ENCODE assay signal across 8 cellular contexts in the genomic region with DNA sequence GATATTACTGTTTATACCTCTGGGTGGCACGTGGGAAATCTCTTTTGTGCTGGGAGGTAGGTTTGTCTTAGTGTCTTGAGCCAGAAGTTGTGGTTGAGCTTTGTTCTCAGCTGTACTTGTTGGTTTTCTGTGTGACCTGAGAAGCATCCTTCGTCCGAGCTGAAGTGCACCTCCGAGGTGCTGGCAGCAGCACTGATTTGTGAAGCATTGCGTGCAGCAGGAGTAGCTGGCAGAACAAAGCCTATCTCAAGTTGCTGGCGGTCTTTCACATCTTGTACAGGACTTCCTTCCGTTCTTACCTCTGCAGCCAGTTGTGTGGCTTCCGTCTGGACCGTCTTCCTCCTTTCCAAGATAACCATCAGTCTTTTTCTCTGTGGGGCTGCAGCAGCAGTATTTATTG. TPM values are rescaled to one million over a fixed set of nuclear protein-coding genes. Genes with fewer than 3 reads are reported as not detected.
DNase-seq lines count a peak whose midpoint lies in the region; ATAC-seq and TF ChIP-seq lines count a peak whose summit lies in the region.

No MANE protein-coding gene starts in this region.

- peak overlapping the region in 1 of 4 donors; percentile 1 for H3K4me3 ChIP-seq in esophagus muscularis mucosa
- peak overlapping the region in 3 of 8 donors; percentile 2 to 48 (median 6) for H3K4me3 ChIP-seq in spleen

- 26% methylated on average over 9 of the region's 9 CpGs for WGBS in esophagus muscularis mucosa
- WGBS in spleen, 5 donors: 6 to 13% (median 10%) methylated on average over 9 of the region's 9 CpGs

- TF ChIP-seq EP300 in esophagus muscularis mucosa (IDR thresholded peaks at IDR 0.05): no peak

- H3K36me3 ChIP-seq in esophagus muscularis mucosa (no peaks in the 10 kb centered on the region), spleen (peaks cover 0 to 11% (median 0%) of the 10 kb centered on the region in 6 donors)

- no peak for TF ChIP-seq POLR2A in esophagus muscularis mucosa (IDR thresholded peaks at IDR 0.05; ENCODE audit: low read depth)
- TF ChIP-seq POLR2A in spleen (IDR thresholded peaks at IDR 0.05): no peak

- TF ChIP-seq CTCF in VCaP (conservative IDR thresholded peaks at IDR 0.05) (no peak), esophagus muscularis mucosa (IDR thresholded peaks at IDR 0.05) (no peak), spleen (IDR thresholded peaks at IDR 0.05 in 8 of 11, conservative IDR thresholded peaks at IDR 0.05 in 3 of 11) (no peak)

- H3K4me1 ChIP-seq in esophagus muscularis mucosa (peaks cover 81 to 91% (median 88%) of the 10 kb centered on the region in 4 donors), spleen (peaks cover 68 to 92% (median 86%) of the 10 kb centered on the region in 6 donors)

- H3K9me3 ChIP-seq in esophagus muscularis mucosa (no peaks in the 10 kb centered on the region), spleen (no peaks in the 10 kb centered on the region)

- no peak for ATAC-seq in Right ventricle myocardium superior (ENCODE audit: poor library complexity)
- no peak for ATAC-seq in HG03442 (IDR thresholded peaks at IDR 0.05; ENCODE audit: unreplicated experiment)
- no peak for ATAC-seq in HG03135 (IDR thresholded peaks at IDR 0.05; ENCODE audit: unreplicated experiment)
- ATAC-seq in HG02973 (IDR thresholded peaks at IDR 0.05; ENCODE audit: unreplicated experiment): no peak

- H3K27ac ChIP-seq in VCaP: peak overlapping the region; percentile 99
- H3K27ac ChIP-seq in esophagus muscularis mucosa (replicated peaks in 1 of 4): peak overlapping the region; percentile 98 to 99 (median 98)
- H3K27ac ChIP-seq in spleen: peak overlapping the region in 7 of 8 donors; percentile 22 to 99 (median 97)

- H3K27me3 ChIP-seq in esophagus muscularis mucosa (no peaks in the 10 kb centered on the region), spleen (replicated peaks in 1 of 7) (no peaks in the 10 kb centered on the region)

- intact Hi-C loops in cardiac septum (cut with DNase I) (loop anchor here (10.0 kb wide), 1 partner anchor 123 kb away; a partner anchor contains a TSS), Right ventricle myocardium superior (cut with DNase I) (no loop called here), esophagus muscularis mucosa (cut with DNase I) (no loop called here), spleen (cut with DNase I; ENCODE audit: low total_unique reads) (no loop called here)

- peak; percentile 78 for DNase-seq in cardiac septum (ENCODE audit: low spot score)
- no peak for DNase-seq in Right ventricle myocardium superior
- no peak for DNase-seq in esophagus muscularis mucosa (ENCODE audit: extremely low spot score)
- peak; percentile 84 for DNase-seq in spleen

RNA-seq across cellular contexts. Expression of a gene that starts 4.3 kb away (rescaled TPM):
- 151 TPM for total RNA-seq in cardiac septum
- 124 TPM for total RNA-seq in Right ventricle myocardium superior
- total RNA-seq in esophagus muscularis mucosa: 100 to 1,000 TPM; 109 to 226 (median 148) TPM
- total RNA-seq in spleen: 100 to 1,000 TPM; 136 to 235 (median 186) TPM
- 10 to 100 TPM; 23.3 to 63.1 (median 31.4) TPM for polyA plus RNA-seq in spleen

Comparison
In these comparisons a context has a peak if more than half of its experiments do, and no peak if none do; other contexts are left out.
1. DNase-seq: peak in cardiac septum (single experiment) and spleen (single experiment); none in Right ventricle myocardium superior (single experiment) and esophagus muscularis mucosa (single experiment).
2. Peak in every context shown above with its lines, with median percentiles within 50 percentile points of each other: H3K27ac ChIP-seq.